In genomic region chr12:29639893-29640495, GRCh38 we compare ENCODE assay signal across 14 cellular contexts.
A peak's percentile ranks its signal among the peaks of the same experiment; 100 is the strongest.
DNase-seq lines count a peak whose midpoint lies in the region; ATAC-seq and TF ChIP-seq lines count a peak whose summit lies in the region.
"Had no signal": no experiment of that assay in that cellular context is flagged by ENCODE, and none has a peak within 500 bp of the region (broad histone marks: within the 10 kb centered on the region; RNA-seq: fewer than 3 reads in every experiment).

No MANE protein-coding gene starts in this region.

- H3K4me3 Mint-ChIP-seq in nephron progenitor cell: peak overlapping the region; percentile 50
- no peak overlapping the region for H3K4me3 Mint-ChIP-seq in effector memory CD8-positive, alpha-beta T cell
- H3K4me3 Mint-ChIP-seq: activated naive CD4-positive, alpha-beta T cell treated with anti-CD3 and anti-CD28 coated beads, Interleukin-2, amount 50 U/mL, for 24 hours; memory B cell had no signal

- H3K4me3 ChIP-seq in PC-9: peak overlapping the region; percentile 48; the same call in 1 of the 2 replicates
- H3K4me3 ChIP-seq in fibroblast of villous mesenchyme (ENCODE audit: low read depth, low read length): no peak overlapping the region
- peak overlapping the region; percentile 59 for H3K4me3 ChIP-seq in thoracic aorta
- H3K4me3 ChIP-seq: BLaER1 treated with 17β-estradiol and CSF1 and Interleukin-3, amounts not matched to agents 10 nM and 100 nM had no signal

- peak overlapping the region; percentile 75 for H2AFZ ChIP-seq in PC-9

- H3K27ac ChIP-seq in PC-9 (peak overlapping the region; percentile 87), thoracic aorta (peak overlapping the region; percentile 71 to 81)
- H3K27ac ChIP-seq: BLaER1 treated with 17β-estradiol and CSF1 and Interleukin-3, amounts not matched to agents 10 nM and 100 nM; VCaP had no signal

- H3K9me2 ChIP-seq in PC-9 (ENCODE audit: insufficient read depth): no peaks in the 10 kb centered on the region

- TSS peak; percentile 69 for BruUV-seq in PC-9 (replicated peaks; lab: Mats Ljungman, UMichigan)

- H3K4me2 ChIP-seq in PC-9: peak overlapping the region; percentile 77
- H3K4me2 ChIP-seq: BLaER1 treated with 17β-estradiol and CSF1 and Interleukin-3, amounts not matched to agents 10 nM and 100 nM had no signal

- H3K9me3 ChIP-seq in PC-9 (ENCODE audit: insufficient read depth, low read depth): no peaks in the 10 kb centered on the region
- H3K9me3 ChIP-seq in thoracic aorta: no peaks in the 10 kb centered on the region

- H3F3A ChIP-seq in PC-9 (ENCODE audit: insufficient read depth, low read depth): peaks cover 11% of the 10 kb centered on the region; the same call in 1 of the 2 replicates

- no peaks in the 10 kb centered on the region for H3K27me3 ChIP-seq in PC-9 (ENCODE audit: insufficient read depth, low read depth)
- no peaks in the 10 kb centered on the region for H3K27me3 ChIP-seq in thoracic aorta (replicated peaks; ENCODE audit: insufficient read depth)
- H3K27me3 ChIP-seq: BLaER1 treated with 17β-estradiol and CSF1 and Interleukin-3, amounts not matched to agents 10 nM and 100 nM had no signal

- peaks cover 19% of the 10 kb centered on the region for H3K4me1 ChIP-seq in PC-9 (replicated peaks; ENCODE audit: insufficient read depth)
- H3K4me1 ChIP-seq in thoracic aorta (ENCODE audit: control insufficient read depth in 1 of 2, low read depth in 2 of 2): peaks cover 13 to 22% of the 10 kb centered on the region in 2 donors
- H3K4me1 ChIP-seq: BLaER1 treated with 17β-estradiol and CSF1 and Interleukin-3, amounts not matched to agents 10 nM and 100 nM had no signal

- H3K4me1 Mint-ChIP-seq in nephron progenitor cell: peaks cover 28% of the 10 kb centered on the region
- H3K4me1 Mint-ChIP-seq in effector memory CD8-positive, alpha-beta T cell (ENCODE audit: low read depth in 2 of 2): no peaks in the 10 kb centered on the region
- H3K4me1 Mint-ChIP-seq: activated naive CD4-positive, alpha-beta T cell treated with anti-CD3 and anti-CD28 coated beads, Interleukin-2, amount 50 U/mL, for 24 hours had no signal

- peaks cover 28% of the 10 kb centered on the region for H3K36me3 Mint-ChIP-seq in nephron progenitor cell (ENCODE audit: low read depth)
- H3K36me3 Mint-ChIP-seq in effector memory CD8-positive, alpha-beta T cell (ENCODE audit: insufficient read depth): no peaks in the 10 kb centered on the region
- H3K36me3 Mint-ChIP-seq: activated naive CD4-positive, alpha-beta T cell treated with anti-CD3 and anti-CD28 coated beads, Interleukin-2, amount 50 U/mL, for 24 hours; memory B cell had no signal

- H3K9me3 Mint-ChIP-seq in nephron progenitor cell: peaks cover 22% of the 10 kb centered on the region
- peaks cover 5 to 6% of the 10 kb centered on the region in 2 donors for H3K9me3 Mint-ChIP-seq in effector memory CD8-positive, alpha-beta T cell
- H3K9me3 Mint-ChIP-seq: activated naive CD4-positive, alpha-beta T cell treated with anti-CD3 and anti-CD28 coated beads, Interleukin-2, amount 50 U/mL, for 24 hours had no signal

- intact Hi-C loops in PC-9 (cut with micrococcal nuclease; ENCODE audit: unreplicated experiment): loop anchor here (2.0 kb wide), 1 partner anchor 259 kb away; the partner anchor contains the start of gene ERGIC2

- TF ChIP-seq CTCF in PC-9 (conservative IDR thresholded peaks at IDR 0.05) (no peak), fibroblast of villous mesenchyme (IDR thresholded peaks at IDR 0.05; ENCODE audit: insufficient read depth, low read depth, low read length) (no peak), nephron progenitor cell (IDR thresholded peaks at IDR 0.05) (no peak), thoracic aorta (IDR thresholded peaks at IDR 0.05) (no peak)

- CTCF ChIA-PET in PC-9 (lab: Charles Lee): interaction anchor here (0.7 kb wide), 1 partner anchor 75 kb away, joined by 3 read pairs; no protein-coding TSS in a partner anchor

- no peaks in the 10 kb centered on the region for H3K27me3 Mint-ChIP-seq in nephron progenitor cell (ENCODE audit: low read depth, poor library complexity)
- peaks cover 11 to 12% of the 10 kb centered on the region in 2 donors for H3K27me3 Mint-ChIP-seq in effector memory CD8-positive, alpha-beta T cell

- POLR2A ChIA-PET in PC-9 (lab: Charles Lee; ENCODE audit: unreplicated experiment): interaction anchor here (0.6 kb wide), 2 partner anchors 70 to 259 kb away, joined by 3 to 5 read pairs; partner anchors contain the start of gene ERGIC2

- H3K27ac Mint-ChIP-seq in nephron progenitor cell: peak overlapping the region; percentile 90
- H3K27ac Mint-ChIP-seq in effector memory CD8-positive, alpha-beta T cell: no peak overlapping the region
- H3K27ac Mint-ChIP-seq: activated naive CD4-positive, alpha-beta T cell treated with anti-CD3 and anti-CD28 coated beads, Interleukin-2, amount 50 U/mL, for 24 hours; memory B cell had no signal

- no peak for ATAC-seq in thoracic aorta (ENCODE audit: insufficient number of reproducible peaks, low FRiP score, low read depth)
- ATAC-seq in GM19351 (IDR thresholded peaks at IDR 0.05; ENCODE audit: unreplicated experiment): no peak
- no peak for ATAC-seq in effector memory CD8-positive, alpha-beta T cell (replicated peaks)

- no peaks in the 10 kb centered on the region for H4K20me1 ChIP-seq in PC-9 (ENCODE audit: insufficient read depth)
- H4K20me1 ChIP-seq: BLaER1 treated with 17β-estradiol and CSF1 and Interleukin-3, amounts not matched to agents 10 nM and 100 nM had no signal

- H3K79me2 ChIP-seq in PC-9 (ENCODE audit: low read depth): no peaks in the 10 kb centered on the region

- DNase-seq in PC-9: no peak
- peak; percentile 9 for DNase-seq in fibroblast of villous mesenchyme (ENCODE audit: low read depth)
- DNase-seq in nephron progenitor cell: no peak
- DNase-seq in thoracic aorta (ENCODE audit: low spot score): no peak
- DNase-seq in GM19240 (ENCODE audit: insufficient read length, low spot score): no peak
- no peak for DNase-seq in effector memory CD8-positive, alpha-beta T cell
- DNase-seq in NCI-H526 (lab: John Stamatoyannopoulos, UW): no peak
- DNase-seq: activated CD8-positive, alpha-beta memory T cell treated with anti-CD3 and anti-CD28 coated beads, Interleukin-2, amount 50 U/mL, for 4 hours; NCI-H1105 had no signal

- H3K36me3 ChIP-seq in PC-9 (ENCODE audit: low read depth) (no peaks in the 10 kb centered on the region), thoracic aorta (no peaks in the 10 kb centered on the region)
- H3K36me3 ChIP-seq: BLaER1 treated with 17β-estradiol and CSF1 and Interleukin-3, amounts not matched to agents 10 nM and 100 nM had no signal
